Comparison of ENCODE assay signal across 7 cellular contexts in genomic region chr6:26273673-26274595, GRCh38.
DNase-seq lines count a peak whose midpoint lies in the region; ATAC-seq and TF ChIP-seq lines count a peak whose summit lies in the region.

No MANE protein-coding gene starts in this region.

- no peak for ATAC-seq in GM19463 (IDR thresholded peaks at IDR 0.05; ENCODE audit: unreplicated experiment)

- DNase-seq in Peyer's patch, result peak in 1 of 3 donors; percentile 20
- DNase-seq in fibroblast of peridontal ligament (ENCODE audit: extremely low read depth), result peak; percentile 69
- DNase-seq in activated CD4-positive, CD25-positive, alpha-beta regulatory T cell treated with anti-CD3 and anti-CD28 coated beads, Interleukin-2, amount 50 U/mL, for 72 hours, result no peak
- no peak for DNase-seq in NCI-H2196 (lab: John Stamatoyannopoulos, UW; ENCODE audit: unreplicated experiment)

- H3K27ac ChIP-seq in Peyer's patch, result peak overlapping the region; percentile 91 to 97 (median 94)
- no peak overlapping the region for H3K27ac ChIP-seq in skeletal muscle tissue (ENCODE audit: low read depth, low read length)

- H3K4me1 ChIP-seq in Peyer's patch (peaks cover 0 to 22% (median 0%) of the 10 kb centered on the region in 4 donors), skeletal muscle tissue (ENCODE audit: control insufficient read depth in 3 of 3, insufficient read depth in 3 of 3, low read length in 3 of 3) (peaks cover 10 to 21% (median 17%) of the 10 kb centered on the region in 3 donors)

- H3K27me3 ChIP-seq in Peyer's patch (no peaks in the 10 kb centered on the region), skeletal muscle tissue (ENCODE audit: control insufficient read depth in 3 of 3, insufficient read depth in 3 of 3, low read length in 3 of 3) (peaks cover 54 to 66% (median 54%) of the 10 kb centered on the region in 3 donors)

- TF ChIP-seq POLR2A in GM18526 (IDR thresholded peaks at IDR 0.05; ENCODE audit: extremely low read depth, insufficient read length) (peak; percentile 28), Peyer's patch (IDR thresholded peaks at IDR 0.05) (no peak)

- no peak for TF ChIP-seq CTCF in Peyer's patch (IDR thresholded peaks at IDR 0.05)

- H3K36me3 ChIP-seq in Peyer's patch (no peaks in the 10 kb centered on the region), skeletal muscle tissue (ENCODE audit: control insufficient read depth in 3 of 3, insufficient read depth in 3 of 3, low read length in 3 of 3) (no peaks in the 10 kb centered on the region)

- H3K4me3 ChIP-seq in Peyer's patch (peak overlapping the region; percentile 45 to 58 (median 52)), skeletal muscle tissue (ENCODE audit: low read length in 3 of 3) (peak overlapping the region; percentile 51 to 79 (median 52))

- no peaks in the 10 kb centered on the region for H3K9me3 ChIP-seq in Peyer's patch
- no peaks in the 10 kb centered on the region for H3K9me3 ChIP-seq in skeletal muscle tissue (ENCODE audit: control insufficient read depth in 3 of 3, low read length in 3 of 3)

- peak overlapping the region in 1 of 3 donors; percentile 4 for H3K9ac ChIP-seq in skeletal muscle tissue (ENCODE audit: low read depth in 1 of 3, low read length in 3 of 3)
